Comparison of ENCODE assay signal across 1 cellular context in the genomic region with DNA sequence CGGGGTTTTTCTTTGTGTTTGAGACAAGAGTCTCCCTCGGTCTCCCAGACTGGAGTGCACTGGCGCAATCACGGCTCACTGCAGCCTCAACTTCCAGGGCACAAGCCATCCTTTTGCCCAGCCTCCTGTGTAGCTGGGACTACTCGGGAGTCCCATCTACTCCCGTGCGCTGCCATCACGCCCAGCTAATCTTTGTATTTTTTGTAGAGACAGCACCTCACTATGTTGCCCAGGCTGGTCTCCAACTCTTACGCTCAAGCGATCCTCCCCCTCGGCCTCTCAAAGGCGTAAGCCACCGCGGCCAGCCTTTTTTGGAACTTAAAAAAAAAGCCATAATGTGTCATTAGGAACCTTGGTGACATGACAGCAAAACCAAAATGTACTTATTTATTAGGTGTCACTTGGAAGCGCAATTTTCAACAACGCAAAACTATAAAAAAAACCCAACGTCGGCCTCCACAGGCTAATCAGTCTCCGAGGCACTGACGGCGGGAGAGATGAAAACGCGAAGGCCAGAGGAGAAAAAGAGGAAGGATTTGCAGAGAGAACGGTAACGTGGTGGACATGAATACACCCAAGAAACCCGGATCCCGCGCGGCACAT.
TF ChIP-seq lines count a peak whose summit lies in the region.

No MANE protein-coding gene starts in this region.

TF ChIP-seq in K562, 482 proteins besides CTCF, POLR2A, EP300 and RAD21 (continued from another document):
- no peak for TF ChIP-seq ZNF263 (CRISPR knock-in tag; IDR thresholded peaks at IDR 0.05; ENCODE audit: borderline replicate concordance)
- TF ChIP-seq, protein P1, sequence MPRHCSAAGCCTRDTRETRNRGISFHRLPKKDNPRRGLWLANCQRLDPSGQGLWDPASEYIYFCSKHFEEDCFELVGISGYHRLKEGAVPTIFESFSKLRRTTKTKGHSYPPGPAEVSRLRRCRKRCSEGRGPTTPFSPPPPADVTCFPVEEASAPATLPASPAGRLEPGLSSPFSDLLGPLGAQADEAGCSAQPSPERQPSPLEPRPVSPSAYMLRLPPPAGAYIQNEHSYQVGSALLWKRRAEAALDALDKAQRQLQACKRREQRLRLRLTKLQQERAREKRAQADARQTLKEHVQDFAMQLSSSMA (CRISPR knock-in tag; IDR thresholded peaks at IDR 0.05) = no peak
- peak; percentile 66; the same call in 1 of the 2 replicates for TF ChIP-seq LCOR (CRISPR knock-in tag; IDR thresholded peaks at IDR 0.05)
- no peak for TF ChIP-seq PCBP2 (IDR thresholded peaks at IDR 0.05; ENCODE audit: low read depth, low read length, poor library complexity, severe bottlenecking)
- no peak for TF ChIP-seq SMARCC2 (IDR thresholded peaks at IDR 0.05; ENCODE audit: low read depth)
- TF ChIP-seq ZNF12 (CRISPR knock-in tag; IDR thresholded peaks at IDR 0.05) = peak; percentile 61; the same call in 1 of the 2 replicates
- TF ChIP-seq BRD4 (IDR thresholded peaks at IDR 0.05) = 0 out of 2 replicates have a peak, but pooled peaks have one; percentile 11
- no peak for TF ChIP-seq PTRF (tag; IDR thresholded peaks at IDR 0.05)
- 0 out of 2 replicates have a peak, but pooled peaks have one; percentile 7 for TF ChIP-seq RFX5 (IDR thresholded peaks at IDR 0.05; ENCODE audit: low read depth, low read length)
- TF ChIP-seq ZBTB17 (CRISPR knock-in tag; IDR thresholded peaks at IDR 0.05) = no peak
- TF ChIP-seq, protein P2, sequence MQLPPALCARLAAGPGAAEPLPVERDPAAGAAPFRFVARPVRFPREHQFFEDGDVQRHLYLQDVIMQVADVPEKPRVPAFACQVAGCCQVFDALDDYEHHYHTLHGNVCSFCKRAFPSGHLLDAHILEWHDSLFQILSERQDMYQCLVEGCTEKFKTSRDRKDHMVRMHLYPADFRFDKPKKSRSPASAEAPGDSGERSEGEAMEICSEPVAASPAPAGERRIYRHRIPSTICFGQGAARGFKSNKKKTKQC (CRISPR knock-in tag; IDR thresholded peaks at IDR 0.05) = no peak
- TF ChIP-seq, protein P3, sequence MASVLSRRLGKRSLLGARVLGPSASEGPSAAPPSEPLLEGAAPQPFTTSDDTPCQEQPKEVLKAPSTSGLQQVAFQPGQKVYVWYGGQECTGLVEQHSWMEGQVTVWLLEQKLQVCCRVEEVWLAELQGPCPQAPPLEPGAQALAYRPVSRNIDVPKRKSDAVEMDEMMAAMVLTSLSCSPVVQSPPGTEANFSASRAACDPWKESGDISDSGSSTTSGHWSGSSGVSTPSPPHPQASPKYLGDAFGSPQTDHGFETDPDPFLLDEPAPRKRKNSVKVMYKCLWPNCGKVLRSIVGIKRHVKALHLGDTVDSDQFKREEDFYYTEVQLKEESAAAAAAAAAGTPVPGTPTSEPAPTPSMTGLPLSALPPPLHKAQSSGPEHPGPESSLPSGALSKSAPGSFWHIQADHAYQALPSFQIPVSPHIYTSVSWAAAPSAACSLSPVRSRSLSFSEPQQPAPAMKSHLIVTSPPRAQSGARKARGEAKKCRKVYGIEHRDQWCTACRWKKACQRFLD (CRISPR knock-in tag; IDR thresholded peaks at IDR 0.05) = no peak
- TF ChIP-seq TGIF2 (CRISPR knock-in tag; IDR thresholded peaks at IDR 0.05) = 0 out of 2 replicates have a peak, but pooled peaks have one; percentile 39
- TF ChIP-seq, protein P4, sequence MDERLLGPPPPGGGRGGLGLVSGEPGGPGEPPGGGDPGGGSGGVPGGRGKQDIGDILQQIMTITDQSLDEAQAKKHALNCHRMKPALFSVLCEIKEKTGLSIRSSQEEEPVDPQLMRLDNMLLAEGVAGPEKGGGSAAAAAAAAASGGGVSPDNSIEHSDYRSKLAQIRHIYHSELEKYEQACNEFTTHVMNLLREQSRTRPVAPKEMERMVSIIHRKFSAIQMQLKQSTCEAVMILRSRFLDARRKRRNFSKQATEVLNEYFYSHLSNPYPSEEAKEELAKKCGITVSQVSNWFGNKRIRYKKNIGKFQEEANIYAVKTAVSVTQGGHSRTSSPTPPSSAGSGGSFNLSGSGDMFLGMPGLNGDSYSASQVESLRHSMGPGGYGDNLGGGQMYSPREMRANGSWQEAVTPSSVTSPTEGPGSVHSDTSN (CRISPR knock-in tag; IDR thresholded peaks at IDR 0.05; ENCODE audit: low read depth) = no peak
- TF ChIP-seq, protein P4 (tag; conservative IDR thresholded peaks at IDR 0.05; ENCODE audit: low read depth) = peak; percentile 54; the same call in 1 of the 2 replicates
- no peak for TF ChIP-seq DDX20 (tag; IDR thresholded peaks at IDR 0.05; ENCODE audit: low read depth)
- TF ChIP-seq POLR2B (IDR thresholded peaks at IDR 0.05; ENCODE audit: low read depth, partially characterized antibody) = no peak
- no peak for TF ChIP-seq SMARCB1 (IDR thresholded peaks at IDR 0.05; ENCODE audit: insufficient read length, low read depth)
- TF ChIP-seq XRCC5 (IDR thresholded peaks at IDR 0.05; ENCODE audit: low read depth, low read length) = 0 out of 2 replicates have a peak, but pooled peaks have one; percentile 16
- no peak for TF ChIP-seq ZNF551 (CRISPR knock-in tag; IDR thresholded peaks at IDR 0.05)
- TF ChIP-seq ASH1L (IDR thresholded peaks at IDR 0.05; ENCODE audit: borderline replicate concordance, low read depth, partially characterized antibody) = no peak
- TF ChIP-seq GTF2E2 (tag; IDR thresholded peaks at IDR 0.05) = 0 out of 2 replicates have a peak, but pooled peaks have one; percentile 17
- TF ChIP-seq, protein P5, sequence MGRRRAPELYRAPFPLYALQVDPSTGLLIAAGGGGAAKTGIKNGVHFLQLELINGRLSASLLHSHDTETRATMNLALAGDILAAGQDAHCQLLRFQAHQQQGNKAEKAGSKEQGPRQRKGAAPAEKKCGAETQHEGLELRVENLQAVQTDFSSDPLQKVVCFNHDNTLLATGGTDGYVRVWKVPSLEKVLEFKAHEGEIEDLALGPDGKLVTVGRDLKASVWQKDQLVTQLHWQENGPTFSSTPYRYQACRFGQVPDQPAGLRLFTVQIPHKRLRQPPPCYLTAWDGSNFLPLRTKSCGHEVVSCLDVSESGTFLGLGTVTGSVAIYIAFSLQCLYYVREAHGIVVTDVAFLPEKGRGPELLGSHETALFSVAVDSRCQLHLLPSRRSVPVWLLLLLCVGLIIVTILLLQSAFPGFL (CRISPR knock-in tag; IDR thresholded peaks at IDR 0.05) = 0 out of 2 replicates have a peak, but pooled peaks have one; percentile 83
- TF ChIP-seq, protein P6, sequence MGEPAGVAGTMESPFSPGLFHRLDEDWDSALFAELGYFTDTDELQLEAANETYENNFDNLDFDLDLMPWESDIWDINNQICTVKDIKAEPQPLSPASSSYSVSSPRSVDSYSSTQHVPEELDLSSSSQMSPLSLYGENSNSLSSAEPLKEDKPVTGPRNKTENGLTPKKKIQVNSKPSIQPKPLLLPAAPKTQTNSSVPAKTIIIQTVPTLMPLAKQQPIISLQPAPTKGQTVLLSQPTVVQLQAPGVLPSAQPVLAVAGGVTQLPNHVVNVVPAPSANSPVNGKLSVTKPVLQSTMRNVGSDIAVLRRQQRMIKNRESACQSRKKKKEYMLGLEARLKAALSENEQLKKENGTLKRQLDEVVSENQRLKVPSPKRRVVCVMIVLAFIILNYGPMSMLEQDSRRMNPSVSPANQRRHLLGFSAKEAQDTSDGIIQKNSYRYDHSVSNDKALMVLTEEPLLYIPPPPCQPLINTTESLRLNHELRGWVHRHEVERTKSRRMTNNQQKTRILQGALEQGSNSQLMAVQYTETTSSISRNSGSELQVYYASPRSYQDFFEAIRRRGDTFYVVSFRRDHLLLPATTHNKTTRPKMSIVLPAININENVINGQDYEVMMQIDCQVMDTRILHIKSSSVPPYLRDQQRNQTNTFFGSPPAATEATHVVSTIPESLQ (CRISPR knock-in tag; IDR thresholded peaks at IDR 0.05) = 0 out of 2 replicates have a peak, but pooled peaks have one; percentile 31
- 0 out of 2 replicates have a peak, but pooled peaks have one; percentile 72 for TF ChIP-seq SMARCE1 (IDR thresholded peaks at IDR 0.05)
- peak; percentile 57; the same call in 1 of the 2 replicates for TF ChIP-seq KDM2B (CRISPR knock-in tag; IDR thresholded peaks at IDR 0.05)
- no peak for TF ChIP-seq FIP1L1 (IDR thresholded peaks at IDR 0.05; ENCODE audit: low read depth, low read length, poor library complexity, severe bottlenecking)
- TF ChIP-seq MTA2 (IDR thresholded peaks at IDR 0.05; ENCODE audit: low read depth) = 0 out of 2 replicates have a peak, but pooled peaks have one; percentile 5
- TF ChIP-seq, protein P7, sequence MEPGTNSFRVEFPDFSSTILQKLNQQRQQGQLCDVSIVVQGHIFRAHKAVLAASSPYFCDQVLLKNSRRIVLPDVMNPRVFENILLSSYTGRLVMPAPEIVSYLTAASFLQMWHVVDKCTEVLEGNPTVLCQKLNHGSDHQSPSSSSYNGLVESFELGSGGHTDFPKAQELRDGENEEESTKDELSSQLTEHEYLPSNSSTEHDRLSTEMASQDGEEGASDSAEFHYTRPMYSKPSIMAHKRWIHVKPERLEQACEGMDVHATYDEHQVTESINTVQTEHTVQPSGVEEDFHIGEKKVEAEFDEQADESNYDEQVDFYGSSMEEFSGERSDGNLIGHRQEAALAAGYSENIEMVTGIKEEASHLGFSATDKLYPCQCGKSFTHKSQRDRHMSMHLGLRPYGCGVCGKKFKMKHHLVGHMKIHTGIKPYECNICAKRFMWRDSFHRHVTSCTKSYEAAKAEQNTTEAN (CRISPR knock-in tag; IDR thresholded peaks at IDR 0.05) = no peak
- 0 out of 2 replicates have a peak, but pooled peaks have one; percentile 49 for TF ChIP-seq SLC30A9 (CRISPR knock-in tag; IDR thresholded peaks at IDR 0.05)
- TF ChIP-seq, protein P8, sequence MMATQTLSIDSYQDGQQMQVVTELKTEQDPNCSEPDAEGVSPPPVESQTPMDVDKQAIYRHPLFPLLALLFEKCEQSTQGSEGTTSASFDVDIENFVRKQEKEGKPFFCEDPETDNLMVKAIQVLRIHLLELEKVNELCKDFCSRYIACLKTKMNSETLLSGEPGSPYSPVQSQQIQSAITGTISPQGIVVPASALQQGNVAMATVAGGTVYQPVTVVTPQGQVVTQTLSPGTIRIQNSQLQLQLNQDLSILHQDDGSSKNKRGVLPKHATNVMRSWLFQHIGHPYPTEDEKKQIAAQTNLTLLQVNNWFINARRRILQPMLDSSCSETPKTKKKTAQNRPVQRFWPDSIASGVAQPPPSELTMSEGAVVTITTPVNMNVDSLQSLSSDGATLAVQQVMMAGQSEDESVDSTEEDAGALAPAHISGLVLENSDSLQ (IDR thresholded peaks at IDR 0.05) = peak; percentile 34
- TF ChIP-seq U2AF2 (optimal IDR thresholded peaks at IDR 0.05; ENCODE audit: low read depth, low read length) = no peak
- TF ChIP-seq FOXJ2 (tag; IDR thresholded peaks at IDR 0.05) = 0 out of 2 replicates have a peak, but pooled peaks have one; percentile 37
- TF ChIP-seq ZBED1 (IDR thresholded peaks at IDR 0.05) = no peak
- TF ChIP-seq E2F3 (CRISPR knock-in tag; IDR thresholded peaks at IDR 0.05) = no peak
- TF ChIP-seq ZKSCAN3 (CRISPR knock-in tag; IDR thresholded peaks at IDR 0.05) = no peak
- TF ChIP-seq, protein P9, sequence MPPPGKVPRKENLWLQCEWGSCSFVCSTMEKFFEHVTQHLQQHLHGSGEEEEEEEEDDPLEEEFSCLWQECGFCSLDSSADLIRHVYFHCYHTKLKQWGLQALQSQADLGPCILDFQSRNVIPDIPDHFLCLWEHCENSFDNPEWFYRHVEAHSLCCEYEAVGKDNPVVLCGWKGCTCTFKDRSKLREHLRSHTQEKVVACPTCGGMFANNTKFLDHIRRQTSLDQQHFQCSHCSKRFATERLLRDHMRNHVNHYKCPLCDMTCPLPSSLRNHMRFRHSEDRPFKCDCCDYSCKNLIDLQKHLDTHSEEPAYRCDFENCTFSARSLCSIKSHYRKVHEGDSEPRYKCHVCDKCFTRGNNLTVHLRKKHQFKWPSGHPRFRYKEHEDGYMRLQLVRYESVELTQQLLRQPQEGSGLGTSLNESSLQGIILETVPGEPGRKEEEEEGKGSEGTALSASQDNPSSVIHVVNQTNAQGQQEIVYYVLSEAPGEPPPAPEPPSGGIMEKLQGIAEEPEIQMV (tag; conservative IDR thresholded peaks at IDR 0.05; ENCODE audit: low read depth) = 0 out of 2 replicates have a peak, but pooled peaks have one; percentile 25
- no peak for TF ChIP-seq RNF2 (IDR thresholded peaks at IDR 0.05)
